ENCODE assay signal across 17 cellular contexts in genomic region chr12:26205298-26205697, GRCh38. TPM values are rescaled to one million over a fixed set of nuclear protein-coding genes. Genes with fewer than 3 reads are reported as not detected.
DNase-seq lines count a peak whose midpoint lies in the region; ATAC-seq lines count a peak whose summit lies in the region.
"Had no signal": no experiment of that assay in that cellular context is flagged by ENCODE, and none has a peak within 500 bp of the region (broad histone marks: within the 10 kb centered on the region; RNA-seq: fewer than 3 reads in every experiment).

No MANE protein-coding gene starts in this region.

- H2AK5ac ChIP-seq in mesendoderm (ENCODE audit: low read length): no peak overlapping the region

- H3K18ac ChIP-seq in mesendoderm (ENCODE audit: low read length): no peak overlapping the region

- H3K4ac ChIP-seq in mesendoderm (ENCODE audit: low read depth, low read length): no peak overlapping the region

- H2BK15ac ChIP-seq in mesendoderm (replicated peaks; ENCODE audit: low read depth): no peak overlapping the region

- H3K79me1 ChIP-seq in mesendoderm (ENCODE audit: low read length): no peaks in the 10 kb centered on the region

- H3K9ac ChIP-seq in mesendoderm (ENCODE audit: low read length): no peak overlapping the region
- H3K9ac ChIP-seq: BLaER1 treated with 17β-estradiol and CSF1 and Interleukin-3, amounts not matched to agents 10 nM and 100 nM had no signal

- H3K4me1 ChIP-seq in SJSA1 (replicated peaks) (peaks cover 30% of the 10 kb centered on the region), mesendoderm (ENCODE audit: control insufficient read depth, low read depth, low read length) (no peaks in the 10 kb centered on the region)
- H3K4me1 ChIP-seq: BLaER1 treated with 17β-estradiol and CSF1 and Interleukin-3, amounts not matched to agents 10 nM and 100 nM had no signal

- no peak overlapping the region for H3K56ac ChIP-seq in mesendoderm (ENCODE audit: low read length)

- DNase-seq in SJSA1 (ENCODE audit: low read depth in 1 of 2, low spot score in 2 of 2): no peak
- DNase-seq in cerebellar cortex (ENCODE audit: low spot score): peak; percentile 15
- DNase-seq in mesendoderm: peak; percentile 31
- DNase-seq in substantia nigra (lab: John Stamatoyannopoulos, UW): no peak
- DNase-seq in NCI-H2196 treated with DMSO at 0.1 percent for 48 hours (lab: John Stamatoyannopoulos, UW; ENCODE audit: unreplicated experiment): no peak
- DNase-seq: Calu3; CD8-positive, alpha-beta T cell; KBM-7; NCI-H1436; NCI-H2029; NCI-H2171 treated with DMSO at 0.1 percent for 48 hours; NCI-H446 treated with DMSO at 0.1 percent for 48 hours; Peyer's patch had no signal

- no peaks in the 10 kb centered on the region for H3K9me3 ChIP-seq in SJSA1 (replicated peaks)
- H3K9me3 ChIP-seq: BLaER1 treated with 17β-estradiol and CSF1 and Interleukin-3, amounts not matched to agents 10 nM and 100 nM; Peyer's patch had no signal

- no peak overlapping the region for H3K23ac ChIP-seq in mesendoderm (ENCODE audit: low read length)

- H4K5ac ChIP-seq in mesendoderm (ENCODE audit: low read length): no peak overlapping the region

- H3K36me3 ChIP-seq in SJSA1: no peaks in the 10 kb centered on the region
- H3K36me3 ChIP-seq in mesendoderm (ENCODE audit: control insufficient read depth, insufficient read depth, low read length): no peaks in the 10 kb centered on the region
- H3K36me3 ChIP-seq: BLaER1 treated with 17β-estradiol and CSF1 and Interleukin-3, amounts not matched to agents 10 nM and 100 nM; Peyer's patch had no signal

- H3K27me3 ChIP-seq in SJSA1 (replicated peaks) (no peaks in the 10 kb centered on the region), mesendoderm (ENCODE audit: insufficient read depth, low read length, poor library complexity) (no peaks in the 10 kb centered on the region)
- H3K27me3 ChIP-seq: BLaER1 treated with 17β-estradiol and CSF1 and Interleukin-3, amounts not matched to agents 10 nM and 100 nM; Peyer's patch had no signal

- H3K4me3 ChIP-seq in SJSA1 (no peak overlapping the region), mesendoderm (ENCODE audit: low read length) (no peak overlapping the region)
- H3K4me3 ChIP-seq: BLaER1 treated with 17β-estradiol and CSF1 and Interleukin-3, amounts not matched to agents 10 nM and 100 nM; Peyer's patch had no signal

- H3K27ac ChIP-seq in SJSA1 (peak overlapping the region; percentile 90), mesendoderm (ENCODE audit: low read depth, low read length) (no peak overlapping the region), substantia nigra (ENCODE audit: low read depth, low read length, poor library complexity, severe bottlenecking) (peak overlapping the region; percentile 49)
- H3K27ac ChIP-seq: BLaER1 treated with 17β-estradiol and CSF1 and Interleukin-3, amounts not matched to agents 10 nM and 100 nM; Peyer's patch had no signal

- no peak overlapping the region for H2BK120ac ChIP-seq in mesendoderm (ENCODE audit: low read depth, low read length)

- no peak overlapping the region for H2BK5ac ChIP-seq in mesendoderm (ENCODE audit: low read length)

- ATAC-seq in HG03025 (IDR thresholded peaks at IDR 0.05; ENCODE audit: low FRiP score, unreplicated experiment): no peak
- ATAC-seq in HG03354 (IDR thresholded peaks at IDR 0.05; ENCODE audit: poor library complexity, severe bottlenecking, unreplicated experiment): no peak
- ATAC-seq: CD8-positive, alpha-beta T cell; HepG2 had no signal

- no CpG with 5 or more reads among the region's 2 CpGs for WGBS in mesendoderm (ENCODE audit: extremely low coverage, insufficient coverage, low lambda C conversion rate)

- H3K4me2 ChIP-seq in mesendoderm (ENCODE audit: low read length): no peak overlapping the region
- H3K4me2 ChIP-seq: BLaER1 treated with 17β-estradiol and CSF1 and Interleukin-3, amounts not matched to agents 10 nM and 100 nM had no signal

- no peak overlapping the region for H4K8ac ChIP-seq in mesendoderm (ENCODE audit: low read depth, low read length)

- H3K79me2 ChIP-seq in mesendoderm (ENCODE audit: control insufficient read depth, insufficient read depth, low read length): no peaks in the 10 kb centered on the region

RNA-seq across cellular contexts. Expression of gene SSPN, which starts 9.9 kb away (rescaled TPM):
- total RNA-seq in SJSA1 (2014; rRNA removed; shearing (Covaris generic)): 35.6 and 37.1 TPM in 2 replicates
- 0.14 TPM for polyA plus RNA-seq in mesendoderm (2013, experiment 1 of 2)
- 0.38 TPM for polyA plus RNA-seq in mesendoderm (2013, experiment 2 of 2)
- total RNA-seq: CD8-positive, alpha-beta T cell; HepG2 had no signal
- polyA plus RNA-seq: HepG2 had no signal

Comparison
In these comparisons a context has a peak if more than half of its experiments do, and no peak if none do; other contexts are left out.
1. DNase-seq: peak in cerebellar cortex (single experiment) and mesendoderm (single experiment); none in SJSA1 (0 of 2), substantia nigra (0 of 49) and NCI-H2196 treated with DMSO at 0.1 percent for 48 hours (single experiment).